8 cellular contexts compared by ENCODE assay signal in genomic region chr15:52010633-52011595, GRCh38. TPM values are rescaled to one million over a fixed set of nuclear protein-coding genes. Genes with fewer than 3 reads are reported as not detected.
DNase-seq lines count a peak whose midpoint lies in the region; ATAC-seq and TF ChIP-seq lines count a peak whose summit lies in the region.

No MANE protein-coding gene starts in this region.

- H3K4me3 ChIP-seq in fibroblast of lung (replicated peaks in 1 of 4; ENCODE audit: control extremely low read depth in 1 of 4, insufficient read depth in 1 of 4, low read depth in 3 of 4, low read length in 4 of 4), result no peak overlapping the region

- H3K79me2 ChIP-seq in fibroblast of lung (ENCODE audit: control insufficient read depth, insufficient read depth, low read length), result no peaks in the 10 kb centered on the region

- POLR2A ChIA-PET in RWPE1 (lab: Yijun Ruan, JAX; ENCODE audit: low non-redundant PET), result no interaction called here

- no peaks in the 10 kb centered on the region for H4K20me1 ChIP-seq in fibroblast of lung (ENCODE audit: control insufficient read depth, extremely low read depth, insufficient read depth, low read length)

- CTCF ChIA-PET in RWPE1 (lab: Yijun Ruan, JAX), result interaction anchor here (0.6 kb wide), 2 partner anchors 68 to 675 kb away, joined by 3 read pairs; no protein-coding TSS in a partner anchor

- H3K27ac ChIP-seq in RWPE1 (peak overlapping the region; percentile 76), fibroblast of lung (ENCODE audit: insufficient read depth, low read length) (no peak overlapping the region)

- DNase-seq in activated CD8-positive, alpha-beta memory T cell treated with anti-CD3 and anti-CD28 coated beads, Interleukin-2, amount 50 U/mL, for 48 hours, result peak; percentile 76
- DNase-seq in activated CD8-positive, alpha-beta memory T cell treated with anti-CD3 and anti-CD28 coated beads, Interleukin-2, amount 50 U/mL, for 4 hours, result no peak
- DNase-seq in RWPE1 (ENCODE audit: low spot score), result peak; percentile 74
- DNase-seq in fibroblast of lung (ENCODE audit: low read depth in 2 of 2), result peak; percentile 79 to 93
- peak; percentile 14 for DNase-seq in superior temporal gyrus (ENCODE audit: extremely low spot score)
- DNase-seq in GF-D8 (lab: John Stamatoyannopoulos, UW), result no peak
- no peak for DNase-seq in SHP77 treated with DMSO at 0.1 percent for 48 hours (lab: John Stamatoyannopoulos, UW)

- no peaks in the 10 kb centered on the region for H3K27me3 ChIP-seq in fibroblast of lung (ENCODE audit: control insufficient read depth, insufficient read depth, low read length)

- no peak for TF ChIP-seq CTCF in RWPE1 (conservative IDR thresholded peaks at IDR 0.05; ENCODE audit: low read depth)
- no peak for TF ChIP-seq CTCF in fibroblast of lung (conservative IDR thresholded peaks at IDR 0.05 in 1 of 2, IDR thresholded peaks at IDR 0.05 in 1 of 2; ENCODE audit: low read depth in 1 of 2, low read length in 2 of 2)

- H3K4me1 ChIP-seq in fibroblast of lung (ENCODE audit: control insufficient read depth, extremely low read depth, insufficient read depth, low read length), result peaks cover 2% of the 10 kb centered on the region

- no peaks in the 10 kb centered on the region for H3K36me3 ChIP-seq in fibroblast of lung (ENCODE audit: control insufficient read depth, insufficient read depth, low read length)

- no peak overlapping the region for H3K9ac ChIP-seq in fibroblast of lung (ENCODE audit: insufficient read depth, low read length)

- no peak for ATAC-seq in GM19463 (IDR thresholded peaks at IDR 0.05; ENCODE audit: unreplicated experiment)

- H3K9me3 ChIP-seq in fibroblast of lung (ENCODE audit: control insufficient read depth, insufficient read depth, low read depth, low read length), result no peaks in the 10 kb centered on the region

- no peak overlapping the region for H3K4me2 ChIP-seq in fibroblast of lung (ENCODE audit: extremely low read depth, insufficient read depth, low read length)

- no peak overlapping the region for H2AFZ ChIP-seq in fibroblast of lung (ENCODE audit: low read length)

RNA-seq across cellular contexts. Expression of gene MAPK6, which starts 8.1 kb away (rescaled TPM):
- total RNA-seq in fibroblast of lung, result 56.0 and 62.1 TPM in 2 replicates
- polyA plus RNA-seq in fibroblast of lung, result 39.2 and 45.5 TPM in 2 replicates
- 26.9 and 33.1 TPM in 2 replicates for polyA plus RNA-seq in fibroblast of lung (2012)
- 6.2 and 14.4 TPM in 2 replicates for polyA minus RNA-seq in fibroblast of lung (ENCODE audit: low replicate concordance)

RNA-seq across cellular contexts. Expression of gene LEO1, which starts 39.3 kb away (rescaled TPM):
- total RNA-seq in fibroblast of lung, result 21.3 and 25.4 TPM in 2 replicates
- 12.9 and 16.1 TPM in 2 replicates for polyA plus RNA-seq in fibroblast of lung
- 23.8 and 26.1 TPM in 2 replicates for polyA plus RNA-seq in fibroblast of lung (2012)
- 1.3 and 1.8 TPM in 2 replicates for polyA minus RNA-seq in fibroblast of lung (ENCODE audit: low replicate concordance)

Comparison
In these comparisons a context has a peak if more than half of its experiments do, and no peak if none do; other contexts are left out.
1. DNase-seq: peak in activated CD8-positive, alpha-beta memory T cell treated with anti-CD3 and anti-CD28 coated beads, Interleukin-2, amount 50 U/mL, for 48 hours (single experiment), RWPE1 (single experiment), fibroblast of lung (2 of 2) and superior temporal gyrus (single experiment); none in activated CD8-positive, alpha-beta memory T cell treated with anti-CD3 and anti-CD28 coated beads, Interleukin-2, amount 50 U/mL, for 4 hours (single experiment), GF-D8 (single experiment) and SHP77 treated with DMSO at 0.1 percent for 48 hours (single experiment).